ENCODE assay signal across 13 cellular contexts in genomic region chr11:121763526-121763925, GRCh38.
DNase-seq lines count a peak whose midpoint lies in the region; ATAC-seq and TF ChIP-seq lines count a peak whose summit lies in the region.
"Had no signal": no experiment of that assay in that cellular context is flagged by ENCODE, and none has a peak within 500 bp of the region (broad histone marks: within the 10 kb centered on the region; RNA-seq: fewer than 3 reads in every experiment).

No MANE protein-coding gene starts in this region.

- no peaks in the 10 kb centered on the region for H3K9me3 ChIP-seq in CD4-positive, alpha-beta T cell (ENCODE audit: control insufficient read depth, low read length)

- peak overlapping the region in 3 of 5 experiments; percentile 39 to 87 (median 39) for H3K27ac Mint-ChIP-seq in brain
- no peak overlapping the region for H3K27ac Mint-ChIP-seq in CD4-positive, alpha-beta T cell

- DNase-seq in occipital lobe (lab: John Stamatoyannopoulos, UW) = no peak
- no peak for DNase-seq in iPS-NIHi11 (ENCODE audit: low spot score)
- DNase-seq in CD4-positive, alpha-beta T cell = no peak
- DNase-seq: activated CD8-positive, alpha-beta memory T cell treated with anti-CD3 and anti-CD28 coated beads, Interleukin-2, amount 50 U/mL, for 4 hours; central memory CD4-positive, alpha-beta T cell; DMS153; NCI-H2107; stimulated activated naive CD4-positive, alpha-beta T cell treated with Interleukin-2 at 50 U/mL for 16 hours had no signal

- CTCF ChIA-PET in CD4-positive, alpha-beta T cell (lab: Charles Lee) = no interaction called here

- no peaks in the 10 kb centered on the region for H3K36me3 Mint-ChIP-seq in brain
- H3K36me3 Mint-ChIP-seq in CD4-positive, alpha-beta T cell (ENCODE audit: low read depth) = no peaks in the 10 kb centered on the region

- no peaks in the 10 kb centered on the region for H3K27me3 Mint-ChIP-seq in brain
- peaks cover 6% of the 10 kb centered on the region for H3K27me3 Mint-ChIP-seq in CD4-positive, alpha-beta T cell

- intact Hi-C loops in CD4-positive, alpha-beta T cell (cut with DNase I, micrococcal nuclease) = no loop called here

- H3K4me3 Mint-ChIP-seq in brain = no peak overlapping the region
- no peak overlapping the region for H3K4me3 Mint-ChIP-seq in CD4-positive, alpha-beta T cell

- peaks cover 33% of the 10 kb centered on the region for H3K4me1 Mint-ChIP-seq in brain
- H3K4me1 Mint-ChIP-seq in CD4-positive, alpha-beta T cell (ENCODE audit: low read depth) = no peaks in the 10 kb centered on the region

- peak; percentile 82 for ATAC-seq in GM18867 (IDR thresholded peaks at IDR 0.05; ENCODE audit: unreplicated experiment)
- ATAC-seq in GM21717 (IDR thresholded peaks at IDR 0.05; ENCODE audit: unreplicated experiment) = peak; percentile 75
- peak; percentile 70 for ATAC-seq in HG03175 (IDR thresholded peaks at IDR 0.05; ENCODE audit: unreplicated experiment)
- ATAC-seq in activated CD4-positive, CD25-positive, alpha-beta regulatory T cell treated with anti-CD3 and anti-CD28 coated beads, Interleukin-2, amount 50 U/mL, for 24 hours = no peak
- no peak for ATAC-seq in CD4-positive, alpha-beta T cell (ENCODE audit: poor library complexity)

- no peak overlapping the region for H3K27ac ChIP-seq in CD4-positive, alpha-beta T cell (ENCODE audit: low read depth, low read length)

- H3K9me3 Mint-ChIP-seq in brain = no peaks in the 10 kb centered on the region
- H3K9me3 Mint-ChIP-seq in CD4-positive, alpha-beta T cell = no peaks in the 10 kb centered on the region

- no peaks in the 10 kb centered on the region for H3K27me3 ChIP-seq in CD4-positive, alpha-beta T cell (ENCODE audit: control insufficient read depth, insufficient read depth, low read length)

- POLR2A ChIA-PET in CD4-positive, alpha-beta T cell (lab: Charles Lee) = no interaction called here

- no peak for TF ChIP-seq CTCF in brain (conservative IDR thresholded peaks at IDR 0.05)
- TF ChIP-seq CTCF in CD4-positive, alpha-beta T cell (IDR thresholded peaks at IDR 0.05) = no peak

Comparison
In these comparisons a context has a peak if more than half of its experiments do, and no peak if none do; other contexts are left out.
1. ATAC-seq: peak in GM18867 (single experiment), GM21717 (single experiment) and HG03175 (single experiment); none in activated CD4-positive, CD25-positive, alpha-beta regulatory T cell treated with anti-CD3 and anti-CD28 coated beads, Interleukin-2, amount 50 U/mL, for 24 hours (0 of 2) and CD4-positive, alpha-beta T cell (single experiment).